In the genomic region with DNA sequence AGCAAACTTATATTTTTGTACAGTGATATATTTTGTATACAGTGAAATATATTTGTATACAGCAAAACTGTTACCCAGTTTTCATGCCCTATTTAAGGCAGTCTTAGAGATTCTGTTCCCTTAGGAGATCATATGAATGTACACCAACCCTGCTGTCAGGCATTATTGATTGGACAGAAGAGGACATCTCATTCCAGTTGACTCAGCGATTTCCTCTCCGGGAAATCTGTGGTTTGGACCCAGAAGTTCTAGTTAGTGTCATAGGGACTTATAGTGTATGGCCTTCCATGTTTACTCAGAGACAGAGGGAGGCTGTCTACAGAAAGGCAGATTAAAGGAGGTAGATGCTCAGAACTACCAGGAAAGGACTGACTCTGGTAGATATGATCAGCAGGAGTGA, we compare ENCODE assay signal across 1 cellular context.
A peak's percentile ranks its signal among the peaks of the same experiment; 100 is the strongest.
TF ChIP-seq lines count a peak whose summit lies in the region.

No MANE protein-coding gene starts in this region.

TF ChIP-seq in K562, 482 proteins besides CTCF, POLR2A, EP300 and RAD21 (continued from another document):
- TF ChIP-seq, protein P1, sequence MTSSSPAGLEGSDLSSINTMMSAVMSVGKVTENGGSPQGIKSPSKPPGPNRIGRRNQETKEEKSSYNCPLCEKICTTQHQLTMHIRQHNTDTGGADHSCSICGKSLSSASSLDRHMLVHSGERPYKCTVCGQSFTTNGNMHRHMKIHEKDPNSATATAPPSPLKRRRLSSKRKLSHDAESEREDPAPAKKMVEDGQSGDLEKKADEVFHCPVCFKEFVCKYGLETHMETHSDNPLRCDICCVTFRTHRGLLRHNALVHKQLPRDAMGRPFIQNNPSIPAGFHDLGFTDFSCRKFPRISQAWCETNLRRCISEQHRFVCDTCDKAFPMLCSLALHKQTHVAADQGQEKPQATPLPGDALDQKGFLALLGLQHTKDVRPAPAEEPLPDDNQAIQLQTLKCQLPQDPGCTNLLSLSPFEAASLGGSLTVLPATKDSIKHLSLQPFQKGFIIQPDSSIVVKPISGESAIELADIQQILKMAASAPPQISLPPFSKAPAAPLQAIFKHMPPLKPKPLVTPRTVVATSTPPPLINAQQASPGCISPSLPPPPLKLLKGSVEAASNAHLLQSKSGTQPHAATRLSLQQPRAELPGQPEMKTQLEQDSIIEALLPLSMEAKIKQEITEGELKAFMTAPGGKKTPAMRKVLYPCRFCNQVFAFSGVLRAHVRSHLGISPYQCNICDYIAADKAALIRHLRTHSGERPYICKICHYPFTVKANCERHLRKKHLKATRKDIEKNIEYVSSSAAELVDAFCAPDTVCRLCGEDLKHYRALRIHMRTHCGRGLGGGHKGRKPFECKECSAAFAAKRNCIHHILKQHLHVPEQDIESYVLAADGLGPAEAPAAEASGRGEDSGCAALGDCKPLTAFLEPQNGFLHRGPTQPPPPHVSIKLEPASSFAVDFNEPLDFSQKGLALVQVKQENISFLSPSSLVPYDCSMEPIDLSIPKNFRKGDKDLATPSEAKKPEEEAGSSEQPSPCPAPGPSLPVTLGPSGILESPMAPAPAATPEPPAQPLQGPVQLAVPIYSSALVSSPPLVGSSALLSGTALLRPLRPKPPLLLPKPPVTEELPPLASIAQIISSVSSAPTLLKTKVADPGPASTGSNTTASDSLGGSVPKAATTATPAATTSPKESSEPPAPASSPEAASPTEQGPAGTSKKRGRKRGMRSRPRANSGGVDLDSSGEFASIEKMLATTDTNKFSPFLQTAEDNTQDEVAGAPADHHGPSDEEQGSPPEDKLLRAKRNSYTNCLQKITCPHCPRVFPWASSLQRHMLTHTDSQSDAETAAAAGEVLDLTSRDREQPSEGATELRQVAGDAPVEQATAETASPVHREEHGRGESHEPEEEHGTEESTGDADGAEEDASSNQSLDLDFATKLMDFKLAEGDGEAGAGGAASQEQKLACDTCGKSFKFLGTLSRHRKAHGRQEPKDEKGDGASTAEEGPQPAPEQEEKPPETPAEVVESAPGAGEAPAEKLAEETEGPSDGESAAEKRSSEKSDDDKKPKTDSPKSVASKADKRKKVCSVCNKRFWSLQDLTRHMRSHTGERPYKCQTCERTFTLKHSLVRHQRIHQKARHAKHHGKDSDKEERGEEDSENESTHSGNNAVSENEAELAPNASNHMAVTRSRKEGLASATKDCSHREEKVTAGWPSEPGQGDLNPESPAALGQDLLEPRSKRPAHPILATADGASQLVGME (CRISPR knock-in tag; IDR thresholded peaks at IDR 0.05), result no peak
- TF ChIP-seq RBM25 (IDR thresholded peaks at IDR 0.05; ENCODE audit: low read depth, low read length, severe bottlenecking) (no peak), EZH2 (IDR thresholded peaks at IDR 0.05; ENCODE audit: borderline replicate concordance, low read depth, low read length) (no peak), CHD4 (IDR thresholded peaks at IDR 0.05; ENCODE audit: insufficient read depth, insufficient replicate concordance, low read depth, low read length, poor library complexity, severe bottlenecking) (no peak), ZNF316 (IDR thresholded peaks at IDR 0.05) (peak; percentile 92), NFATC3 (IDR thresholded peaks at IDR 0.05) (no peak), TFAM (CRISPR knock-in tag; conservative IDR thresholded peaks at IDR 0.05) (no peak), EGR1 (conservative IDR thresholded peaks at IDR 0.05) (no peak), SAP30 (IDR thresholded peaks at IDR 0.05; ENCODE audit: borderline replicate concordance, insufficient read depth, low read depth, low read length, poor library complexity, severe bottlenecking) (no peak), DMBX1 (CRISPR knock-in tag; IDR thresholded peaks at IDR 0.05; ENCODE audit: borderline replicate concordance) (no peak), ZNF507 (tag; conservative IDR thresholded peaks at IDR 0.05) (no peak), ZBTB1 (CRISPR knock-in tag; IDR thresholded peaks at IDR 0.05; ENCODE audit: borderline replicate concordance, low read depth) (no peak), ZNF174 (CRISPR knock-in tag; IDR thresholded peaks at IDR 0.05) (no peak), MIER1 (IDR thresholded peaks at IDR 0.05; ENCODE audit: low read depth) (no peak)
- TF ChIP-seq, protein P2, sequence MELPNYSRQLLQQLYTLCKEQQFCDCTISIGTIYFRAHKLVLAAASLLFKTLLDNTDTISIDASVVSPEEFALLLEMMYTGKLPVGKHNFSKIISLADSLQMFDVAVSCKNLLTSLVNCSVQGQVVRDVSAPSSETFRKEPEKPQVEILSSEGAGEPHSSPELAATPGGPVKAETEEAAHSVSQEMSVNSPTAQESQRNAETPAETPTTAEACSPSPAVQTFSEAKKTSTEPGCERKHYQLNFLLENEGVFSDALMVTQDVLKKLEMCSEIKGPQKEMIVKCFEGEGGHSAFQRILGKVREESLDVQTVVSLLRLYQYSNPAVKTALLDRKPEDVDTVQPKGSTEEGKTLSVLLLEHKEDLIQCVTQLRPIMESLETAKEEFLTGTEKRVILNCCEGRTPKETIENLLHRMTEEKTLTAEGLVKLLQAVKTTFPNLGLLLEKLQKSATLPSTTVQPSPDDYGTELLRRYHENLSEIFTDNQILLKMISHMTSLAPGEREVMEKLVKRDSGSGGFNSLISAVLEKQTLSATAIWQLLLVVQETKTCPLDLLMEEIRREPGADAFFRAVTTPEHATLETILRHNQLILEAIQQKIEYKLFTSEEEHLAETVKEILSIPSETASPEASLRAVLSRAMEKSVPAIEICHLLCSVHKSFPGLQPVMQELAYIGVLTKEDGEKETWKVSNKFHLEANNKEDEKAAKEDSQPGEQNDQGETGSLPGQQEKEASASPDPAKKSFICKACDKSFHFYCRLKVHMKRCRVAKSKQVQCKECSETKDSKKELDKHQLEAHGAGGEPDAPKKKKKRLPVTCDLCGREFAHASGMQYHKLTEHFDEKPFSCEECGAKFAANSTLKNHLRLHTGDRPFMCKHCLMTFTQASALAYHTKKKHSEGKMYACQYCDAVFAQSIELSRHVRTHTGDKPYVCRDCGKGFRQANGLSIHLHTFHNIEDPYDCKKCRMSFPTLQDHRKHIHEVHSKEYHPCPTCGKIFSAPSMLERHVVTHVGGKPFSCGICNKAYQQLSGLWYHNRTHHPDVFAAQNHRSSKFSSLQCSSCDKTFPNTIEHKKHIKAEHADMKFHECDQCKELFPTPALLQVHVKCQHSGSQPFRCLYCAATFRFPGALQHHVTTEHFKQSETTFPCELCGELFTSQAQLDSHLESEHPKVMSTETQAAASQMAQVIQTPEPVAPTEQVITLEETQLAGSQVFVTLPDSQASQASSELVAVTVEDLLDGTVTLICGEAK (IDR thresholded peaks at IDR 0.05), result no peak
- TF ChIP-seq, protein P2 (CRISPR knock-in tag; IDR thresholded peaks at IDR 0.05), result no peak
